ENCODE assay signal across 9 cellular contexts in the genomic region with DNA sequence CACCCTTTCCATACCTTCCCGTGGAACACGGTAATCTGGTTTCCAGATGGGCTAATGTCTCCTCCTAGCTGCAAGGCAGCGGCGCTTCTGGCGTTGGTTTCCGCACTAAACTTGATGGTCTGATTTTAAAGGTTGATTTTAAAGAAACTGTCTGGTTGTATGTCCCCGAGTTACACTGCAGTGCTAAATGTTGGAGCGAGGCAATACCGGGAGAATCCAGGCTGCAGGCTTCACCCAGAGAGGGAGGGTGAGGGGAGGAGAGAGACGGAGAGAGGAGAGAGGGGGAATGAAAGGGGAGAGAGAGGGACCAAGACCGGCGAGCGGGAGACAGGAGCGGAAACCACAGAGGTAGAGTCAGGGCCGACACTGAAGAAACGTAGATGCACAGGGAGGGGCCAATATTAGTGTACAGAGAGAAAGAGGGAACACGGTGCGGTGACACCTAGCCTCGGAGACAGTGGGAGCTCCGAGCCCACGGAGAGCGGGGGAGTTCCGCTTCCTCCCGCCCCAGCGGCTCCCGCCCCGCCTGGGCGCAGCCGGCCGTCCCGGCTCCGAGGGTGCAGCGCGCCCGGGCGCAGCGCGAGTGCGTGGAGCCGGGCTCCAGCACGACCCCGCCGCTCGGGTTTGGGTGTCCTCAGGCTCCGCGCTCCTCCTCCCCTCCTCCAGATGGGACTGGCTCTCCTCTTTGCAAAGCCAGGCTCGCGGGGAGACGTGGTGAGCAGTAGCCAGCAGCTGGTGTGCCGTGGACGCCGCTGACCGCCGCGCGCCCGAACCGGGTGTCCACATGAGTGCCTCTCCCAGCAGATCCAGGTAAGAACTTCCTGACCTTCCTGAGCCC.
DNase-seq lines count a peak whose midpoint lies in the region; ATAC-seq and TF ChIP-seq lines count a peak whose summit lies in the region.
"Had no signal": no experiment of that assay in that cellular context is flagged by ENCODE, and none has a peak within 500 bp of the region (broad histone marks: within the 10 kb centered on the region; RNA-seq: fewer than 3 reads in every experiment).

No MANE protein-coding gene starts in this region.

- H3K27ac ChIP-seq in VCaP (no peak overlapping the region), neural cell (ENCODE audit: low read length) (no peak overlapping the region)
- H3K27ac ChIP-seq: 22Rv1 had no signal

- ATAC-seq in HG03196 (IDR thresholded peaks at IDR 0.05; ENCODE audit: unreplicated experiment), result peak; percentile 51

- H4K20me1 ChIP-seq in neural cell (ENCODE audit: insufficient read depth), result no peaks in the 10 kb centered on the region

- peak overlapping the region; percentile 53 for H3K9ac ChIP-seq in neural cell (ENCODE audit: low read length)

- no peaks in the 10 kb centered on the region for H3K36me3 ChIP-seq in neural cell (ENCODE audit: insufficient read depth, low read length)

- H3K4me2 ChIP-seq in neural cell (ENCODE audit: low read length), result peak overlapping the region; percentile 71

- no peaks in the 10 kb centered on the region for H3F3A ChIP-seq in neural cell (ENCODE audit: insufficient read depth, low read length, poor library complexity, severe bottlenecking)

- H3K4me3 ChIP-seq in epithelial cell of esophagus (ENCODE audit: low read length), result peak overlapping the region; percentile 4
- peak overlapping the region; percentile 68 for H3K4me3 ChIP-seq in neural cell (ENCODE audit: low read length)

- TF ChIP-seq CTCF in VCaP (conservative IDR thresholded peaks at IDR 0.05) (peak; percentile 63), epithelial cell of esophagus (IDR thresholded peaks at IDR 0.05; ENCODE audit: insufficient read depth, low read depth, low read length, missing control alignments) (no peak), neural cell (IDR thresholded peaks at IDR 0.05; ENCODE audit: poor library complexity, severe bottlenecking) (peak; percentile 66)

- no peaks in the 10 kb centered on the region for H3K9me2 ChIP-seq in neural cell (ENCODE audit: insufficient read depth, low read length)

- no peak for TF ChIP-seq EP300 in neural cell (conservative IDR thresholded peaks at IDR 0.05; ENCODE audit: poor library complexity, severe bottlenecking)

- TF ChIP-seq RAD21 in neural cell (conservative IDR thresholded peaks at IDR 0.05), result peak; percentile 64

- peak; percentile 74 for DNase-seq in DMS 273 (lab: John Stamatoyannopoulos, UW; ENCODE audit: unreplicated experiment)
- DNase-seq in DMS 273 treated with DMSO at 0.1 percent for 48 hours (lab: John Stamatoyannopoulos, UW), result no peak
- peak; percentile 16 for DNase-seq in epithelial cell of esophagus (ENCODE audit: low read depth)
- no peak for DNase-seq in HCEC 1CT
- DNase-seq in AG08396 (ENCODE audit: low spot score), result no peak

- no peaks in the 10 kb centered on the region for H3K79me2 ChIP-seq in neural cell (replicated peaks; ENCODE audit: insufficient read depth, low read length)

- H2AFZ ChIP-seq in neural cell (ENCODE audit: low read depth, low read length), result peak overlapping the region; percentile 61

- peaks cover 41% of the 10 kb centered on the region for H3K27me3 ChIP-seq in neural cell (ENCODE audit: insufficient read depth, low read depth, low read length)

- H3K9me3 ChIP-seq in neural cell (ENCODE audit: low read length), result no peaks in the 10 kb centered on the region

TF ChIP-seq in neural cell, 6 proteins besides CTCF, POLR2A, EP300 and RAD21:
- TF ChIP-seq SMC3 (conservative IDR thresholded peaks at IDR 0.05; ENCODE audit: poor library complexity), result peak; percentile 57
- TF ChIP-seq MXI1 (conservative IDR thresholded peaks at IDR 0.05; ENCODE audit: poor library complexity, severe bottlenecking), result peak; percentile 29
- no peak for TF ChIP-seq EZH2 (IDR thresholded peaks at IDR 0.05; ENCODE audit: borderline replicate concordance, insufficient read depth, low read length, poor library complexity, severe bottlenecking)

Comparison
In these comparisons a context has a peak if more than half of its experiments do, and no peak if none do; other contexts are left out.
1. DNase-seq: peak in DMS 273 (single experiment) and epithelial cell of esophagus (single experiment); none in DMS 273 treated with DMSO at 0.1 percent for 48 hours (single experiment), HCEC 1CT (single experiment) and AG08396 (single experiment).